18 cellular contexts compared by ENCODE assay signal in genomic region chr5:14298126-14298847, GRCh38.
DNase-seq lines count a peak whose midpoint lies in the region; ATAC-seq, FAIRE-seq and TF ChIP-seq lines count a peak whose summit lies in the region.
"Had no signal": no experiment of that assay in that cellular context is flagged by ENCODE, and none has a peak within 500 bp of the region (broad histone marks: within the 10 kb centered on the region; RNA-seq: fewer than 3 reads in every experiment).

No MANE protein-coding gene starts in this region.

- FAIRE-seq in bronchial epithelial cell (lab: Jason Lieb, UNC) = no peak
- FAIRE-seq: A549, TTC549 had no signal

- H3K27me3 Mint-ChIP-seq in stimulated activated naive CD8-positive, alpha-beta T cell treated with anti-CD3 and anti-CD28 coated beads, Interleukin-15, amount 100 ng/mL, for 72 hours = peaks cover 8% of the 10 kb centered on the region

- TF ChIP-seq POLR2A in uterus (IDR thresholded peaks at IDR 0.05) = no peak

- H3K4me1 Mint-ChIP-seq in stimulated activated naive CD8-positive, alpha-beta T cell treated with anti-CD3 and anti-CD28 coated beads, Interleukin-15, amount 100 ng/mL, for 72 hours = no peaks in the 10 kb centered on the region

- no peak overlapping the region for H3K27ac ChIP-seq in uterus
- H3K27ac ChIP-seq: A549, brain microvascular endothelial cell, neutrophil had no signal

- H3K4me3 ChIP-seq in bronchial epithelial cell (ENCODE audit: low read depth, low read length) = no peak overlapping the region
- no peak overlapping the region for H3K4me3 ChIP-seq in uterus
- H3K4me3 ChIP-seq: A549 had no signal

- DNase-seq in Right ventricle myocardium superior (no peak), cardiac septum (ENCODE audit: low spot score) (no peak), bronchial epithelial cell (ENCODE audit: low read depth) (peak; percentile 70), left ventricle myocardium superior (no peak), uterus (peak; percentile 28 to 46), islet precursor cell (no peak)
- DNase-seq in stimulated activated naive CD8-positive, alpha-beta T cell treated with anti-CD3 and anti-CD28 coated beads, Interleukin-15, amount 100 ng/mL, for 72 hours = no peak
- DNase-seq: activated gamma-delta T cell treated with Interleukin-2 at 50 U/mL for 16 hours; brain microvascular endothelial cell; effector memory CD8-positive, alpha-beta T cell; mesendoderm; MM.1S; NK-92 treated with Interleukin-12 subunit alpha and Interleukin-12 subunit beta, amount 100 ng/mL, for 24 hours; substantia nigra had no signal

- ATAC-seq in Right ventricle myocardium superior (ENCODE audit: poor library complexity) (peak; percentile 51), left ventricle myocardium superior (peak; percentile 52), GM21360 (IDR thresholded peaks at IDR 0.05; ENCODE audit: unreplicated experiment) (no peak)
- no peak for ATAC-seq in stimulated activated naive CD8-positive, alpha-beta T cell treated with anti-CD3 and anti-CD28 coated beads, Interleukin-15, amount 100 ng/mL, for 72 hours
- ATAC-seq: effector memory CD8-positive, alpha-beta T cell had no signal

- H3K27me3 ChIP-seq in bronchial epithelial cell (ENCODE audit: control insufficient read depth, insufficient read depth, low read length) (no peaks in the 10 kb centered on the region), uterus (no peaks in the 10 kb centered on the region)
- H3K27me3 ChIP-seq: brain microvascular endothelial cell, neutrophil had no signal

- H3K4me3 Mint-ChIP-seq in stimulated activated naive CD8-positive, alpha-beta T cell treated with anti-CD3 and anti-CD28 coated beads, Interleukin-15, amount 100 ng/mL, for 72 hours = no peak overlapping the region
- H3K4me3 Mint-ChIP-seq: effector memory CD8-positive, alpha-beta T cell had no signal

- H3K36me3 ChIP-seq in bronchial epithelial cell (ENCODE audit: control insufficient read depth, insufficient read depth, low read length) (peaks cover 8% of the 10 kb centered on the region), uterus (no peaks in the 10 kb centered on the region)
- H3K36me3 ChIP-seq: neutrophil had no signal

- intact Hi-C loops in Right ventricle myocardium superior (cut with DNase I) = no loop called here
- intact Hi-C loops in cardiac septum (cut with DNase I) = no loop called here
- intact Hi-C loops in left ventricle myocardium superior (cut with micrococcal nuclease) = no loop called here
- intact Hi-C loops in uterus (cut with DNase I; ENCODE audit: low total_unique reads) = no loop called here

- no peaks in the 10 kb centered on the region for H3K9me3 Mint-ChIP-seq in stimulated activated naive CD8-positive, alpha-beta T cell treated with anti-CD3 and anti-CD28 coated beads, Interleukin-15, amount 100 ng/mL, for 72 hours
- H3K9me3 Mint-ChIP-seq: effector memory CD8-positive, alpha-beta T cell had no signal

- no peak overlapping the region for H3K27ac Mint-ChIP-seq in stimulated activated naive CD8-positive, alpha-beta T cell treated with anti-CD3 and anti-CD28 coated beads, Interleukin-15, amount 100 ng/mL, for 72 hours
- H3K27ac Mint-ChIP-seq: effector memory CD8-positive, alpha-beta T cell had no signal

- TF ChIP-seq CTCF in bronchial epithelial cell (IDR thresholded peaks at IDR 0.05; ENCODE audit: insufficient read depth, low read length, severe bottlenecking) (no peak), uterus (IDR thresholded peaks at IDR 0.05) (no peak)

- H3K9me3 ChIP-seq in uterus = no peaks in the 10 kb centered on the region
- H3K9me3 ChIP-seq: A549, neutrophil had no signal

- H3K4me1 ChIP-seq in uterus = no peaks in the 10 kb centered on the region

Comparison
In these comparisons a context has a peak if more than half of its experiments do, and no peak if none do; other contexts are left out.
1. ATAC-seq: peak in Right ventricle myocardium superior (single experiment) and left ventricle myocardium superior (single experiment); none in GM21360 (single experiment) and stimulated activated naive CD8-positive, alpha-beta T cell treated with anti-CD3 and anti-CD28 coated beads, Interleukin-15, amount 100 ng/mL, for 72 hours (single experiment).
2. DNase-seq: peak in bronchial epithelial cell (single experiment) and uterus (2 of 2); none in Right ventricle myocardium superior (single experiment), cardiac septum (single experiment), left ventricle myocardium superior (single experiment), islet precursor cell (single experiment) and stimulated activated naive CD8-positive, alpha-beta T cell treated with anti-CD3 and anti-CD28 coated beads, Interleukin-15, amount 100 ng/mL, for 72 hours (0 of 2).